Comparison of ENCODE assay signal across 8 cellular contexts in genomic region chr17:43169561-43170139, GRCh38. TPM values are rescaled to one million over a fixed set of nuclear protein-coding genes. Genes with fewer than 3 reads are reported as not detected.
DNase-seq lines count a peak whose midpoint lies in the region; ATAC-seq and TF ChIP-seq lines count a peak whose summit lies in the region.

No MANE protein-coding gene starts in this region.

- ATAC-seq in GM19438 (IDR thresholded peaks at IDR 0.05; ENCODE audit: low read depth, unreplicated experiment) (peak; percentile 17), HG03571 (IDR thresholded peaks at IDR 0.05; ENCODE audit: unreplicated experiment) (peak; percentile 27), omental fat pad (ENCODE audit: low FRiP score) (peak; percentile 34), HG03565 (IDR thresholded peaks at IDR 0.05; ENCODE audit: unreplicated experiment) (no peak)

- DNase-seq in DMS53 treated with DMSO at 0.1 percent for 48 hours (lab: John Stamatoyannopoulos, UW; ENCODE audit: unreplicated experiment) (peak; percentile 64), T-helper 22 cell (ENCODE audit: low read depth) (peak; percentile 0), fibroblast of the aortic adventitia (ENCODE audit: low read depth) (peak; percentile 15), omental fat pad (ENCODE audit: low spot score) (no peak), NCI-H2196 (lab: John Stamatoyannopoulos, UW; ENCODE audit: unreplicated experiment) (no peak)

- peak overlapping the region; percentile 87 for H3K4me3 ChIP-seq in fibroblast of the aortic adventitia (ENCODE audit: low read depth, low read length)

- no peak for TF ChIP-seq CTCF in fibroblast of the aortic adventitia (IDR thresholded peaks at IDR 0.05; ENCODE audit: insufficient read depth, low read length)
- TF ChIP-seq CTCF in omental fat pad (IDR thresholded peaks at IDR 0.05) = no peak

RNA-seq across cellular contexts. Expression of gene NBR1, which starts 1.4 kb away (rescaled TPM):
- total RNA-seq in fibroblast of the aortic adventitia (ENCODE audit: low replicate concordance) (63.2 and 111 TPM in 2 replicates), omental fat pad (10 to 100 TPM; 41.8 to 97.3 (median 75.3) TPM)

RNA-seq across cellular contexts. Expression of gene TMEM106A, which starts 42.0 kb away (rescaled TPM):
- 4.3 and 7.2 TPM in 2 replicates for total RNA-seq in fibroblast of the aortic adventitia (ENCODE audit: low replicate concordance)
- total RNA-seq in omental fat pad = 10 to 100 TPM in 3 of 4 donors, 1 to 10 TPM in 1; 8.9 to 15.1 (median 14.5) TPM

RNA-seq across cellular contexts. Expression of gene BRCA1, which starts 44.5 kb away (rescaled TPM):
- total RNA-seq in fibroblast of the aortic adventitia (ENCODE audit: low replicate concordance) (13.0 and 44.6 TPM in 2 replicates), omental fat pad (1 to 10 TPM; 2.4 to 8.8 (median 3.0) TPM)

RNA-seq across cellular contexts. Expression of gene CCDC200, which starts 58.8 kb away (rescaled TPM):
- total RNA-seq in fibroblast of the aortic adventitia (ENCODE audit: low replicate concordance) (not detected in 2 replicates), omental fat pad (not detected)

Comparison
In these comparisons a context has a peak if more than half of its experiments do, and no peak if none do; other contexts are left out.
1. DNase-seq: peak in DMS53 treated with DMSO at 0.1 percent for 48 hours (single experiment), T-helper 22 cell (single experiment) and fibroblast of the aortic adventitia (single experiment); none in omental fat pad (single experiment) and NCI-H2196 (single experiment).